ENCODE assay signal across 8 cellular contexts in the genomic region with DNA sequence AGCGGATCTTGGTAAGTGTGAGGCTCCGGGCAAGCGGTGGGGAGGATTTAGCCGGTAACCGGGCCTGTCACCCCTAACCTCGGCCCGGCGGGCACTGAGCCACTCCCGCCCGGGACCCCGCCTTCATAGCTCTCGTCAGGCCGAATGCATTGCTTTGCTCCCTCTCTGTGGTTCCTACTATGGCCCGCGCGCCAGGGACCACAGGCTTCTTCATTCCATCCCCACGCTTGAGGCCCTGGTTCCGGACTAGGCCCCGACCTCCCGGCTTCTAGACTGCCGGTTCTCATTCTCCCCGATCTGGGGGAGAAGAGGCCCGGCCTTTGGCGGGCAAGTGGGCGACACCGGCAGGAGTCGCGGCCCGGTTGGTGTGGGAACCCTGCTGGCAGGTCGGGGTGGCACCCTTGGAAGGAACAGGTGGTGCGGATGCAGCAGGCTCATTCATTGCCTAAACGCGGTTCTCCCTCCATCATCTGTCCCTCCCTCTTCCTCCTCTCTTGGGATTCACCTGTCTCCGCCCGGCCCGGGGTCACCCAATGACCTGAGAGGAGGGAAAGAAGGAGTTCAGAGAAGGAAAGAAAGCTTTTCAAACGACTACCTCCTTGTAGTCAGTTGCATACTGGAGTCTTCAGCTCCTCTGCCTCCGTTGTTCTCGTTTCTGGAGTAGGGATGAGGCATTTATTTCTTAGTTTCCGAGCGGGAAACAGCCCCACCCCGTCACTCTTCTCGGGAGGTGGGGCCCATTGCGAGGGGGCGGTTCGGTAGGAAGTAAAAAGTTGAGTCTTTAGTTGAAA. TPM values are rescaled to one million over a fixed set of nuclear protein-coding genes. Genes with fewer than 3 reads are reported as not detected.
A peak's percentile ranks its signal among the peaks of the same experiment; 100 is the strongest.
DNase-seq lines count a peak whose midpoint lies in the region; ATAC-seq and TF ChIP-seq lines count a peak whose summit lies in the region.

A gene (minus strand): TSS at position 657 of the 791 bp plus-strand sequence. CDS start 6,679 bp downstream, outside the sequence.

- H4K91ac ChIP-seq in IMR-90 (ENCODE audit: insufficient read depth, low read depth, low read length) = peak within 1 kb of the TSS; percentile 63
- peak within 1 kb of the TSS; percentile 80 for H4K91ac ChIP-seq in trophoblast cell (ENCODE audit: low read depth, low read length)

- DNase-seq in DMS79 treated with DMSO at 0.1 percent for 48 hours (lab: John Stamatoyannopoulos, UW) (peak; percentile 30), IMR-90 (peak; percentile 35), SK-N-MC (ENCODE audit: low read depth, low spot score) (no peak), head of caudate nucleus (peak in 41 of 42 donors; percentile 31 to 79 (median 56)), trophoblast cell (peak; percentile 24 to 59), vagina (ENCODE audit: extremely low spot score in 2 of 2) (no peak)
- peak; percentile 74 for DNase-seq in activated naive CD4-positive, alpha-beta T cell treated with anti-CD3 and anti-CD28 coated beads, Interleukin-2, amount 50 U/mL, for 16 hours

- peak within 1 kb of the TSS; percentile 93 for H3K14ac ChIP-seq in IMR-90 (replicated peaks; ENCODE audit: low read depth, low read length)
- H3K14ac ChIP-seq in trophoblast cell (ENCODE audit: low read length) = peak within 1 kb of the TSS; percentile 91

- 0% methylated on average over 4 of the region's 46 CpGs; no CpG with 5 or more reads in 1 of the 2 experiments for WGBS in IMR-90 (ENCODE audit: extremely low coverage in 2 of 2, insufficient read length in 1 of 2), 2 experiments
- WGBS in trophoblast cell (ENCODE audit: extremely low coverage, insufficient coverage, insufficient read length) = no CpG with 5 or more reads among the region's 46 CpGs

- CTCF ChIA-PET in IMR-90 (lab: Yijun Ruan, JAX) = interaction anchor here (1.0 to 1.2 kb wide), 2 partner anchors 14 to 21 kb away, joined by 3 read pairs; no protein-coding TSS in a partner anchor

- H2BK20ac ChIP-seq in IMR-90 (ENCODE audit: low read depth, low read length) = no peak within 1 kb of the TSS

- H2BK15ac ChIP-seq in IMR-90 (ENCODE audit: low read depth, low read length) = no peak within 1 kb of the TSS

- H3K18ac ChIP-seq in IMR-90 (ENCODE audit: low read depth, low read length) = no peak within 1 kb of the TSS
- H3K18ac ChIP-seq in trophoblast cell (ENCODE audit: low read length) = peak within 1 kb of the TSS; percentile 87

- peak within 1 kb of the TSS; percentile 59 for H2BK5ac ChIP-seq in IMR-90 (ENCODE audit: low read depth, low read length, poor library complexity, severe bottlenecking)
- peak within 1 kb of the TSS; percentile 67 for H2BK5ac ChIP-seq in trophoblast cell (ENCODE audit: low read depth, low read length, poor library complexity)

- peak within 1 kb of the TSS; percentile 66 for H3K56ac ChIP-seq in IMR-90 (ENCODE audit: extremely low read depth, insufficient read depth, low read length)

- TF ChIP-seq POLR2A in IMR-90 (IDR thresholded peaks at IDR 0.05; ENCODE audit: low read depth, low read length) = peak; percentile 19; the same call in 1 of the 2 replicates
- no peak for TF ChIP-seq POLR2A in vagina (IDR thresholded peaks at IDR 0.05)

- TF ChIP-seq CTCF in IMR-90 (conservative IDR thresholded peaks at IDR 0.05; ENCODE audit: low read depth, low read length) = 0 out of 2 replicates have a peak, but pooled peaks have one; percentile 18
- TF ChIP-seq CTCF in vagina (IDR thresholded peaks at IDR 0.05) = no peak

- H2BK120ac ChIP-seq in IMR-90 (ENCODE audit: low read depth, low read length) = peak within 1 kb of the TSS; percentile 44; the same call in 1 of the 2 replicates
- H2BK120ac ChIP-seq in trophoblast cell (ENCODE audit: insufficient read depth, low read length, poor library complexity) = peak within 1 kb of the TSS; percentile 39

- no peaks in the 10 kb centered on the region for H3K9me1 ChIP-seq in IMR-90 (ENCODE audit: insufficient read depth, low read length)

- peak within 1 kb of the TSS; percentile 75 for H3K4me3 ChIP-seq in IMR-90 (ENCODE audit: insufficient read depth, low read depth, low read length)
- peak within 1 kb of the TSS; percentile 88 for H3K4me3 ChIP-seq in SK-N-MC
- H3K4me3 ChIP-seq in trophoblast cell (ENCODE audit: low read depth, low read length) = peak within 1 kb of the TSS; percentile 96
- peak within 1 kb of the TSS; percentile 68 to 94 for H3K4me3 ChIP-seq in vagina

- intact Hi-C loops in IMR-90 (cut with micrococcal nuclease) (loop anchor here (5.0 kb wide), 1 partner anchor 220 kb away; no protein-coding TSS in a partner anchor), head of caudate nucleus (cut with DNase I) (loop anchor here (1.0 to 5.0 kb wide), 2 partner anchors 125 to 220 kb away; a partner anchor contains a TSS), vagina (cut with DNase I) (loop anchor here (5.0 kb wide), 1 partner anchor 125 kb away; a partner anchor contains a TSS)

- peak within 1 kb of the TSS; percentile 87 for H4K12ac ChIP-seq in trophoblast cell (ENCODE audit: low read depth, low read length)

- no peak for TF ChIP-seq RAD21 in IMR-90 (IDR thresholded peaks at IDR 0.05; ENCODE audit: low read length)

- H3K79me1 ChIP-seq in IMR-90 (ENCODE audit: low read depth in 1 of 2, low read length in 2 of 2) (peaks cover 5 to 28% of the 10 kb centered on the region in 2 experiments; a peak in 2 of 4 replicates), trophoblast cell (ENCODE audit: low read length) (peaks cover 16% of the 10 kb centered on the region)

- H2BK12ac ChIP-seq in trophoblast cell (ENCODE audit: low read length) = no peak within 1 kb of the TSS

- peak; percentile 35 for ATAC-seq in GM21526 (IDR thresholded peaks at IDR 0.05; ENCODE audit: low FRiP score, unreplicated experiment)
- peak; percentile 30 for ATAC-seq in IMR-90 (ENCODE audit: low read depth)

- POLR2A ChIA-PET in IMR-90 (lab: Charles Lee; ENCODE audit: unreplicated experiment) = no interaction called here

- H3K27me3 ChIP-seq in IMR-90 (ENCODE audit: control insufficient read depth, insufficient read depth, low read length) (no peaks in the 10 kb centered on the region), trophoblast cell (ENCODE audit: insufficient read depth, low read length) (no peaks in the 10 kb centered on the region), vagina (no peaks in the 10 kb centered on the region)

- H3K23ac ChIP-seq in IMR-90 (ENCODE audit: low read depth, low read length) (peak within 1 kb of the TSS; percentile 71), trophoblast cell (ENCODE audit: low read length) (no peak within 1 kb of the TSS)

- H3K4ac ChIP-seq in IMR-90 (ENCODE audit: low read depth, low read length) (peak within 1 kb of the TSS; percentile 89), trophoblast cell (ENCODE audit: low read depth, low read length) (peak within 1 kb of the TSS; percentile 96)

- H3K27ac ChIP-seq in IMR-90 (ENCODE audit: insufficient read depth, low read length) (peak within 1 kb of the TSS; percentile 86), SK-N-MC (peak within 1 kb of the TSS; percentile 93), trophoblast cell (ENCODE audit: low read depth, low read length) (peak within 1 kb of the TSS; percentile 54), vagina (peak within 1 kb of the TSS; percentile 89)

- BruUV-seq in IMR-90 (replicated peaks; lab: Mats Ljungman, UMichigan) = no TSS peak

- H3K4me2 ChIP-seq in IMR-90 (ENCODE audit: low read depth, low read length) (peak within 1 kb of the TSS; percentile 90), trophoblast cell (ENCODE audit: low read length) (peak within 1 kb of the TSS; percentile 83)

- peaks cover 22% of the 10 kb centered on the region for H3K79me2 ChIP-seq in trophoblast cell (ENCODE audit: control insufficient read depth, insufficient read depth, low read length, poor library complexity)

- H3K36me3 ChIP-seq in IMR-90 (ENCODE audit: control insufficient read depth, insufficient read depth, low read length) (0 out of 2 replicates have a peak, but pooled peaks cover 1% of the 10 kb centered on the region), SK-N-MC (ENCODE audit: insufficient read depth, low read length) (peaks cover 46% of the 10 kb centered on the region), trophoblast cell (ENCODE audit: control insufficient read depth in 1 of 2, insufficient read depth in 2 of 2, low read length in 2 of 2) (peaks cover 5% of the 10 kb centered on the region in 2 experiments), vagina (peaks cover 0 to under 1% of the 10 kb centered on the region in 2 donors)

- H3K9me3 ChIP-seq in IMR-90 (ENCODE audit: control insufficient read depth, insufficient read depth, low read length) (no peaks in the 10 kb centered on the region), SK-N-MC (ENCODE audit: low read depth, low read length) (peaks cover 16% of the 10 kb centered on the region), trophoblast cell (ENCODE audit: insufficient read depth, low read depth, low read length) (peaks cover 2% of the 10 kb centered on the region), vagina (no peaks in the 10 kb centered on the region)

- dilution Hi-C loops in IMR-90 (cut with HindIII; ENCODE audit: low sequenced_read_pairs, unreplicated experiment) = no loop called here

- H3K9ac ChIP-seq in IMR-90 (ENCODE audit: low read depth, low read length) (peak within 1 kb of the TSS; percentile 86), SK-N-MC (ENCODE audit: insufficient read length) (peak within 1 kb of the TSS; percentile 99), trophoblast cell (ENCODE audit: low read length) (peak within 1 kb of the TSS; percentile 82)

- H2AK5ac ChIP-seq in IMR-90 (ENCODE audit: low read depth, low read length) (peak within 1 kb of the TSS; percentile 57), trophoblast cell (ENCODE audit: low read length) (peak within 1 kb of the TSS; percentile 81)

- peak within 1 kb of the TSS; percentile 93 for H2AK9ac ChIP-seq in IMR-90 (replicated peaks; ENCODE audit: low read depth, low read length, poor library complexity)

- H4K5ac ChIP-seq in IMR-90 (ENCODE audit: low read depth, low read length) = no peak within 1 kb of the TSS; the same call in 1 of the 2 replicates

- H3K4me1 ChIP-seq in IMR-90 (ENCODE audit: control insufficient read depth, insufficient read depth, low read length) (peaks cover 2% of the 10 kb centered on the region), trophoblast cell (ENCODE audit: control insufficient read depth in 1 of 2, insufficient read depth in 2 of 2, low read length in 2 of 2) (no peaks in the 10 kb centered on the region), vagina (peaks cover 43% of the 10 kb centered on the region)

- peak within 1 kb of the TSS; percentile 95 for H2AFZ ChIP-seq in IMR-90 (replicated peaks; ENCODE audit: low read length, poor library complexity)
- H2AFZ ChIP-seq in trophoblast cell (ENCODE audit: insufficient read depth, low read length, poor library complexity) = peak within 1 kb of the TSS; percentile 82

- in situ Hi-C loops in IMR-90 (cut with MboI; ENCODE audit: low sequenced_read_pairs) = no loop called here

- peaks cover 42% of the 10 kb centered on the region for H4K20me1 ChIP-seq in IMR-90 (ENCODE audit: insufficient read depth, low read length)

- peak within 1 kb of the TSS; percentile 66 to 86 for H4K8ac ChIP-seq in IMR-90 (ENCODE audit: low read depth in 2 of 2, low read length in 2 of 2)
- H4K8ac ChIP-seq in trophoblast cell (ENCODE audit: low read depth, low read length) = peak within 1 kb of the TSS; percentile 92

RNA-seq across cellular contexts. Expression of the gene that starts here (rescaled TPM):
- total RNA-seq in IMR-90 (2012; rRNA removed) (25.1 and 33.9 TPM in 2 replicates), vagina (16.5 TPM)
- polyA plus RNA-seq in IMR-90 (2012; rRNA removed) = 65.1 and 76.5 TPM in 2 replicates
- polyA plus RNA-seq in IMR-90 (2012; cell fraction: cytosol; rRNA removed) = 59.3 and 67.9 TPM in 2 replicates
- 19.7 and 22.4 TPM in 2 replicates for polyA plus RNA-seq in IMR-90 (2012; cell fraction: nucleus; rRNA removed; ENCODE audit: low replicate concordance)
- 108 and 115 TPM in 2 replicates for polyA plus RNA-seq in trophoblast cell (2013)

Comparison
In these comparisons a context has a peak if more than half of its experiments do, and no peak if none do; other contexts are left out.
1. DNase-seq: peak in DMS79 treated with DMSO at 0.1 percent for 48 hours (single experiment), IMR-90 (single experiment), activated naive CD4-positive, alpha-beta T cell treated with anti-CD3 and anti-CD28 coated beads, Interleukin-2, amount 50 U/mL, for 16 hours (single experiment), head of caudate nucleus (41 of 42) and trophoblast cell (2 of 2); none in SK-N-MC (single experiment) and vagina (0 of 2).
2. Peak in every context shown above with its lines, with median percentiles within 50 percentile points of each other: H3K27ac ChIP-seq, H3K4me3 ChIP-seq and H3K9ac ChIP-seq.